8 cellular contexts compared by ENCODE assay signal in the genomic region with DNA sequence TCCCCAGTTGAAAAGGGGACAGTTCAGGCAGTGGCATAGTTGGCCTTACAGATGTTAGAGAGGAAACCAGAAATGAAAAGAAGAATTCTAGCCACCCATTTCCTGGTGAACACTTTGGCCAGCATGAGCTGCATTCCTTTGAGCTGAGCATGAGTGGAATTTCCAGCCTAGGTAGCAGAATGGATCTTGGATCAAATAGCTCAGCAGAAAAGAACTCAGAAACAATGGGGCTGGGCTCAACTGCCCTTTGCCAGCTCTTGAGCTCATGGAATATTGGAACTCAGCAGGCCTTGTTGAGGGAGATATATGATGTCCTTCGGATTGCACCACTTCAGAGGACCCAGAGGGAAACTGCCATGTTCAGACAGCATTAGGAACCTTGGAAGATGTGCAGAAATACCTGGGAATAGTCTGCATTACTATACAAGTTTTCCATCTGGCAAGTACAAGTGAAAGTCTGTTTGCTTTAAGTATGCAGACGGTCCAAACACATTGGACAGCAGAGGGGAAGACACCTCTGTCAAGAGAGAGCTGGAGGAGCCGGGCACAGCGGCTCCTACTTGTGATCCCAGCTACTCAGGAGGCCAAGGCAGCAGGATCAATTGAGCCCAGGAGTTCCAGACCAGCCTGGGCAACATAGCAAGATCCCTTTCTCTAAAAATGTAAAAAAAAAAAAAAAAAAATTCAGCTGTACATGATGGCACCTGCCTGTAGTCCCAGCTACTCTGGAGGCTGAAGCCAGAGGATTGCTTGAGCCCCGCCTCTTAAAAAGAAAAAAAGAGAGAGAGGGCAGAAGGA. TPM values are rescaled to one million over a fixed set of nuclear protein-coding genes. Genes with fewer than 3 reads are reported as not detected.
DNase-seq lines count a peak whose midpoint lies in the region; ATAC-seq lines count a peak whose summit lies in the region.

No MANE protein-coding gene starts in this region.

- in situ Hi-C loops in GM23248 (cut with MboI), result no loop called here

- 23 to 29% methylated on average over 5 of the region's 5 CpGs for WGBS in GM23248 (ENCODE audit: low coverage in 1 of 2, low lambda C conversion rate in 2 of 2, missing lambda C conversion rate in 2 of 2), 2 experiments

- H4K20me1 ChIP-seq in GM23248 (ENCODE audit: insufficient read depth), result peaks cover 8% of the 10 kb centered on the region; the same call in 1 of the 2 replicates

- H3K27ac ChIP-seq in GM23248, result peak overlapping the region; percentile 85

- peaks cover 11% of the 10 kb centered on the region for H3K79me2 ChIP-seq in GM23248 (ENCODE audit: insufficient read depth)

- H3K27ac Mint-ChIP-seq in T-cell, result peak overlapping the region; percentile 52 to 72

- no peak overlapping the region for H3K4me3 Mint-ChIP-seq in T-cell

- peaks cover 22 to 33% (median 29%) of the 10 kb centered on the region in 3 donors for H3K4me1 Mint-ChIP-seq in T-cell

- H3K36me3 ChIP-seq in GM23248 (ENCODE audit: low read depth), result peaks cover 3% of the 10 kb centered on the region
- H3K36me3 ChIP-seq in skeletal muscle satellite cell (ENCODE audit: insufficient read depth, low read length), result peaks cover 11% of the 10 kb centered on the region

- no peak overlapping the region for H2AFZ ChIP-seq in GM23248

- H3K4me3 ChIP-seq in GM23248 (peak overlapping the region; percentile 24; the same call in 1 of the 2 replicates), skeletal muscle satellite cell (ENCODE audit: low read length) (peak overlapping the region; percentile 32)

- CTCF ChIA-PET in T-cell (lab: Charles Lee), result interaction anchor here (0.6 to 1.2 kb wide), 5 partner anchors 8 to 220 kb away, joined by 3 read pairs; partner anchors contain the start of gene TOPBP1 (in 1 of the 2)

- POLR2A ChIA-PET in T-cell (lab: Charles Lee), result interaction anchor here in 1 of 2 donors (0.7 kb wide), 1 partner anchor 8 kb away, joined by 5 read pairs; no protein-coding TSS in a partner anchor

- H3K4me1 ChIP-seq in GM23248 (ENCODE audit: insufficient read depth), result peaks cover 52% of the 10 kb centered on the region
- H3K4me1 ChIP-seq in skeletal muscle satellite cell (ENCODE audit: control insufficient read depth, insufficient read depth, low read length), result peaks cover 54% of the 10 kb centered on the region

- DNase-seq in GM23248, result peak; percentile 90
- DNase-seq in T-cell, result no peak
- peak; percentile 88 for DNase-seq in glomerular endothelial cell (ENCODE audit: extremely low read depth, low read depth, low spot score)
- DNase-seq in DMS153 treated with DMSO at 0.1 percent for 48 hours (lab: John Stamatoyannopoulos, UW; ENCODE audit: unreplicated experiment), result no peak
- no peak for DNase-seq in NCI-H82 treated with DMSO at 0.1 percent for 48 hours (lab: John Stamatoyannopoulos, UW; ENCODE audit: unreplicated experiment)

- no peaks in the 10 kb centered on the region for H3K9me3 ChIP-seq in GM23248 (ENCODE audit: low read depth)
- H3K9me3 ChIP-seq in skeletal muscle satellite cell (replicated peaks; ENCODE audit: low read length), result no peaks in the 10 kb centered on the region

- ATAC-seq in T-cell (replicated peaks in 1 of 4) (no peak), GM21528 (IDR thresholded peaks at IDR 0.05; ENCODE audit: low FRiP score, unreplicated experiment) (no peak), HG03442 (IDR thresholded peaks at IDR 0.05; ENCODE audit: unreplicated experiment) (no peak)

- H3K9me3 Mint-ChIP-seq in T-cell, result no peaks in the 10 kb centered on the region

- H3K36me3 Mint-ChIP-seq in T-cell, result peaks cover 8% of the 10 kb centered on the region

- H3K27me3 Mint-ChIP-seq in T-cell, result no peaks in the 10 kb centered on the region

- peak overlapping the region; percentile 50 for H3K9ac ChIP-seq in GM23248
- H3K9ac ChIP-seq in skeletal muscle satellite cell (ENCODE audit: low read depth, low read length), result peak overlapping the region; percentile 73

- H3K9me2 ChIP-seq in GM23248 (ENCODE audit: insufficient read depth), result no peaks in the 10 kb centered on the region

- H3K4me2 ChIP-seq in GM23248 (ENCODE audit: unreplicated experiment) (peak overlapping the region; percentile 69), skeletal muscle satellite cell (ENCODE audit: low read length) (peak overlapping the region; percentile 64)

- peaks cover 63% of the 10 kb centered on the region for H3F3A ChIP-seq in GM23248 (ENCODE audit: insufficient read depth)

- H3K27me3 ChIP-seq in GM23248 (replicated peaks; ENCODE audit: insufficient read depth) (no peaks in the 10 kb centered on the region), skeletal muscle satellite cell (ENCODE audit: control insufficient read depth, insufficient read depth, low read length) (no peaks in the 10 kb centered on the region)

RNA-seq across cellular contexts. Expression of gene CDV3, which starts 3.1 kb away (rescaled TPM):
- 155 TPM in 2 replicates for total RNA-seq in GM23248 (2014; rRNA removed; shearing (Covaris generic))
- polyA plus RNA-seq in GM23248 (2016; fragmentation: Nextera tagmentation; extraction: Ambion mirVana), result 37.0 and 41.8 TPM in 2 replicates
- total RNA-seq in T-cell (100 to 1,000 TPM; 179 to 204 (median 192) TPM), glomerular endothelial cell (173 and 189 TPM in 2 replicates)
- total RNA-seq in skeletal muscle satellite cell (2012; rRNA removed), result 121 and 149 TPM in 2 replicates

Comparison
In these comparisons a context has a peak if more than half of its experiments do, and no peak if none do; other contexts are left out.
1. DNase-seq: peak in GM23248 (single experiment) and glomerular endothelial cell (single experiment); none in T-cell (0 of 34), DMS153 treated with DMSO at 0.1 percent for 48 hours (single experiment) and NCI-H82 treated with DMSO at 0.1 percent for 48 hours (single experiment).